ENCODE assay signal across 14 cellular contexts in the genomic region with DNA sequence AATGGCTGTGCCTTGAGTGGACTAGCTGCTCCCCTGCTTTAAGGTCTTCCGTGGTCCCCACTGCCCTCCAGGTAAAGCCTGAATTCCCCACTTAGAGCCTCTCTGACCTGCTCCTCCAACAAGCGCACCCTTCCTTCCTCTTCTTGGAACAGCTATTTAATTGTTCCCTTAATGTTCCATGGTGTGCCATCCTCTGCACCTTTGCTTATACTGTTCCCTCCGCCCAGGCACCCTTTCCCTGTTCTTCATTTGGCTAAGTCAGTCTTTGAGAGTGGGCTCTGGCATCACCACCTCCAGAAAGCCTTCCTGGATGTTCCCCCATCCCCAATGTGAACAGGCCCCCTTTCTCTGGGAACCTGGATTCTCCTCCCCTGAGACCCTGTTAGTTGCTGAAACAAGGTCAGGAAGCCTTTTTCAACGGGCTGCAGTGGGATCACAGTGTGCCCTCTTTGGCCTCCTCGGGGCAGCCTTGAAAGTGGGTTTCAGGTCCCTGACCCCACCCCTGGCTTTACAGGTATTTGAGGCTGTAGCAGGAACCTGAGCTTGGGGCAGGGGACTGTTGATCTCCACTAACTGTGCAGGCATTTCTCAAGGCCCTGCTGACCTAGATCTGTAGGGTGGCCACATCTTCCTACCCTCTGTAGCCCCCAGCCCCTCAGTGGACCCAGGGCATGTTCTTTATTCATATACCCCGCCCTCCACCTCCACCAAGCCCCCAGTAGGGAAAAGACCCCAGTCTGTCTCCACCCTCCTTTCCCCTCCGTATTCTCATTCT. TPM values are rescaled to one million over a fixed set of nuclear protein-coding genes. Genes with fewer than 3 reads are reported as not detected.
DNase-seq lines count a peak whose midpoint lies in the region; ATAC-seq, FAIRE-seq and TF ChIP-seq lines count a peak whose summit lies in the region.
"Had no signal": no experiment of that assay in that cellular context is flagged by ENCODE, and none has a peak within 500 bp of the region (broad histone marks: within the 10 kb centered on the region; RNA-seq: fewer than 3 reads in every experiment).

No MANE protein-coding gene starts in this region.

- DNase-seq in H7, result peak; percentile 25
- peak in 1 of 2 donors; percentile 4 for DNase-seq in ascending aorta (ENCODE audit: low spot score in 2 of 2)
- peak; percentile 21 for DNase-seq in lower lobe of right lung
- DNase-seq in spleen, result peak; percentile 37
- DNase-seq in G401 (ENCODE audit: low spot score), result no peak
- no peak for DNase-seq in pancreas
- no peak for DNase-seq in HUDEP-2 (lab: John Stamatoyannopoulos, UW; ENCODE audit: unreplicated experiment in 76 of 76)
- DNase-seq: effector CD8-positive, alpha-beta T cell; stimulated activated CD4-positive, alpha-beta T cell treated with anti-CD3 and anti-CD28 coated beads, Interleukin-4, amount 100 ng/mL, for 4 hours had no signal

- ATAC-seq in lower lobe of right lung (no peak), GM18519 (IDR thresholded peaks at IDR 0.05; ENCODE audit: low FRiP score, unreplicated experiment) (no peak), pancreas (no peak)
- ATAC-seq: left colon had no signal

- WGBS in spleen, 5 donors, result 73 to 87% (median 78%) methylated on average over 5 to 7 of the region's 7 CpGs
- WGBS in pancreas, 2 donors, result 58 to 65% methylated on average over 7 of the region's 7 CpGs

- intact Hi-C loops in ascending aorta (cut with DNase I) (loop anchor here (2.0 kb wide), 1 partner anchor 62 kb away; no protein-coding TSS in a partner anchor), lower lobe of right lung (cut with DNase I) (no loop called here), spleen (cut with DNase I; ENCODE audit: low total_unique reads) (no loop called here), pancreas (cut with DNase I) (no loop called here)

- H3K27me3 ChIP-seq in H7 (ENCODE audit: control insufficient read depth, insufficient read depth, low read length) (no peaks in the 10 kb centered on the region; the same call in 1 of the 2 replicates), ascending aorta (no peaks in the 10 kb centered on the region), lower lobe of right lung (ENCODE audit: low read depth) (no peaks in the 10 kb centered on the region), spleen (replicated peaks in 1 of 7) (no peaks in the 10 kb centered on the region), pancreas (no peaks in the 10 kb centered on the region)

- no peak for FAIRE-seq in pancreas (lab: Jason Lieb, UNC)
- FAIRE-seq: GM19239 had no signal

- H3K4me3 ChIP-seq in H7 (ENCODE audit: insufficient read depth, low read depth, low read length), result no peak overlapping the region
- no peak overlapping the region for H3K4me3 ChIP-seq in ascending aorta
- H3K4me3 ChIP-seq in lower lobe of right lung, result no peak overlapping the region
- no peak overlapping the region for H3K4me3 ChIP-seq in spleen
- H3K4me3 ChIP-seq in pancreas, result no peak overlapping the region

- H3K4me1 ChIP-seq in ascending aorta (peaks cover 43 to 68% of the 10 kb centered on the region in 2 donors), lower lobe of right lung (peaks cover 36% of the 10 kb centered on the region), spleen (peaks cover 0 to 54% (median 29%) of the 10 kb centered on the region in 6 donors), pancreas (no peaks in the 10 kb centered on the region)

- H3K27ac ChIP-seq in ascending aorta (peak overlapping the region; percentile 82 to 85), lower lobe of right lung (no peak overlapping the region), spleen (peak overlapping the region in 5 of 8 donors; percentile 54 to 71 (median 67)), pancreas (no peak overlapping the region)

- no peaks in the 10 kb centered on the region for H3K36me3 ChIP-seq in H7 (replicated peaks; ENCODE audit: control insufficient read depth, insufficient read depth, low read length)
- H3K36me3 ChIP-seq in ascending aorta, result peaks cover 0 to 7% of the 10 kb centered on the region in 2 donors
- no peaks in the 10 kb centered on the region for H3K36me3 ChIP-seq in lower lobe of right lung
- H3K36me3 ChIP-seq in spleen, result no peaks in the 10 kb centered on the region
- no peaks in the 10 kb centered on the region for H3K36me3 ChIP-seq in pancreas

- TF ChIP-seq CTCF in ascending aorta (IDR thresholded peaks at IDR 0.05) (no peak), lower lobe of right lung (IDR thresholded peaks at IDR 0.05) (no peak), spleen (IDR thresholded peaks at IDR 0.05 in 8 of 11, conservative IDR thresholded peaks at IDR 0.05 in 3 of 11) (no peak), pancreas (IDR thresholded peaks at IDR 0.05) (no peak)

- H3K9me3 ChIP-seq in ascending aorta (no peaks in the 10 kb centered on the region), lower lobe of right lung (no peaks in the 10 kb centered on the region), spleen (no peaks in the 10 kb centered on the region), pancreas (no peaks in the 10 kb centered on the region)

- in situ Hi-C loops in G401 (cut with HindIII; ENCODE audit: low sequenced_read_pairs), result no loop called here

- no peak for TF ChIP-seq POLR2A in spleen (IDR thresholded peaks at IDR 0.05)

RNA-seq across cellular contexts. Expression of gene ISLR, which starts 5.0 kb away (rescaled TPM):
- 15.1 and 20.5 TPM in 2 replicates for total RNA-seq in H7 (2014; rRNA removed; shearing (Covaris generic))
- total RNA-seq in ascending aorta (211 TPM), lower lobe of right lung (24.0 TPM), spleen (10 to 100 TPM; 13.4 to 69.4 (median 34.2) TPM), pancreas (10 to 100 TPM in 1 of 6 donors, 1 to 10 TPM in 5; 1.5 to 29.4 (median 3.2) TPM)
- polyA plus RNA-seq in spleen (10 to 100 TPM; 14.4 to 24.2 (median 21.4) TPM), pancreas (1 to 10 TPM; 3.1 to 3.6 TPM)
- total RNA-seq in G401 (2014; rRNA removed; shearing (Covaris generic)), result 3.4 and 5.7 TPM in 2 replicates
- total RNA-seq: T-helper 2 cell treated with Interferon-gamma antibody and Interleukin-4, amounts not matched to agents 100 ng/mL and 5 ng/mL, for 36 hours had no signal

RNA-seq across cellular contexts. Expression of gene STRA6, which starts 24.1 kb away (rescaled TPM):
- 10.3 and 10.8 TPM in 2 replicates for total RNA-seq in H7 (2014; rRNA removed; shearing (Covaris generic))
- total RNA-seq in ascending aorta (not detected), lower lobe of right lung (not detected), spleen (1 to 10 TPM in 2 of 7 donors, under 1 TPM in 2, not detected in 3; 0.47 to 1.8 (median 0.94) TPM), pancreas (1 to 10 TPM in 2 of 6 donors, under 1 TPM in 2, not detected in 2; 0.06 to 1.7 (median 0.89) TPM)
- polyA plus RNA-seq in spleen (1 to 10 TPM in 1 of 3 donors, under 1 TPM in 2; 0.68 to 1.2 (median 0.96) TPM), pancreas (under 1 TPM; 0.19 to 0.42 TPM)
- 17.2 and 23.9 TPM in 2 replicates for total RNA-seq in G401 (2014; rRNA removed; shearing (Covaris generic))
- total RNA-seq: left colon; myocyte; T-helper 2 cell treated with Interferon-gamma antibody and Interleukin-4, amounts not matched to agents 100 ng/mL and 5 ng/mL, for 36 hours had no signal

RNA-seq across cellular contexts. Expression of gene ISLR2, which starts 48.1 kb away (rescaled TPM):
- total RNA-seq in H7 (2014; rRNA removed; shearing (Covaris generic)), result 5.7 and 6.3 TPM in 2 replicates
- total RNA-seq in ascending aorta (0.64 TPM), lower lobe of right lung (1.2 TPM), spleen (1 to 10 TPM in 5 of 7 donors, under 1 TPM in 2; 0.51 to 3.0 (median 1.7) TPM), pancreas (under 1 TPM; 0.08 to 0.50 (median 0.16) TPM)
- polyA plus RNA-seq in spleen (1 to 10 TPM in 1 of 3 donors, under 1 TPM in 2; 0.20 to 1.3 (median 0.27) TPM), pancreas (under 1 TPM; 0.23 to 0.31 TPM)
- total RNA-seq in G401 (2014; rRNA removed; shearing (Covaris generic)), result not detected in 2 replicates
- total RNA-seq: myocyte; T-helper 2 cell treated with Interferon-gamma antibody and Interleukin-4, amounts not matched to agents 100 ng/mL and 5 ng/mL, for 36 hours had no signal

RNA-seq across cellular contexts. Expression of gene CCDC33, which starts 57.6 kb away (rescaled TPM):
- 4.8 and 5.0 TPM in 2 replicates for total RNA-seq in H7 (2014; rRNA removed; shearing (Covaris generic))
- not detected for total RNA-seq in ascending aorta
- total RNA-seq in lower lobe of right lung, result 5.9 TPM
- not detected for total RNA-seq in spleen
- polyA plus RNA-seq in spleen, result under 1 TPM in 1 of 3 donors, not detected in 2; 0.08 TPM
- total RNA-seq in G401 (2014; rRNA removed; shearing (Covaris generic)), result 3.5 and 16.8 TPM in 2 replicates
- total RNA-seq in pancreas, result not detected
- not detected for polyA plus RNA-seq in pancreas
- total RNA-seq: myocyte; T-helper 2 cell treated with Interferon-gamma antibody and Interleukin-4, amounts not matched to agents 100 ng/mL and 5 ng/mL, for 36 hours had no signal

Comparison
In these comparisons a context has a peak if more than half of its experiments do, and no peak if none do; other contexts are left out.
1. DNase-seq: peak in H7 (single experiment), lower lobe of right lung (single experiment) and spleen (single experiment); none in G401 (single experiment), pancreas (0 of 6) and HUDEP-2 (0 of 76).
2. H3K27ac ChIP-seq: peak in ascending aorta (2 of 2) and spleen (5 of 8); none in lower lobe of right lung (single experiment) and pancreas (0 of 4).